8 cellular contexts compared by ENCODE assay signal in the genomic region with DNA sequence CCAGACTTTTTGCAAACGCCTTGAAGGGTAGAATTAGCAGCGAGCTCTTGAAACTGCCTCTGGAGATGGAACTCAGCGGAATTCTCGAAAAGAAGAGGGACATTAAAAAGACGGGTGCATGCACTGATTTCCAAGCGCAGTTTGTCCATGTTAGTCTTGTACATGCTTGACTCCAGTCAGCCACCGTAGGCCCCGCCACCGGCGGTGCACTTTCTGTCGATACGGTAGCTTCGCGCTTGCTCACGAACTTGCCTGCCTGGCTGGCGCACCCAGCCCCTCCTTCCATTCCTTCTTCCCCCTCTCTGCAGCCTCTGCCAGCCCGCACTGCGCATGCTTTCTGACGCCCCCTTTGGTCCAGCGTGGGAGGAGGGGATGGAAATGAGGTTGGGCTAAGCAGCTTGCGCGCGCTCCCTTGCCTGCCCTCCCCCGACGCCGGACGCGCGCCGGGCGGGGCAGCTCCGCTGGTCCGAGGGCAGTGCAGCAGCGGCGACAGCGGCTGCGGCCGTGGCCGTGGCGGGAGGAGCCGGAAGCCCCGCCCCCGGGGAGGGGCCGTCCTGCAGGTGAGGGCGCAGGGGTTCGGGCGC. TPM values are rescaled to one million over a fixed set of nuclear protein-coding genes. Genes with fewer than 3 reads are reported as not detected.
DNase-seq lines count a peak whose midpoint lies in the region; ATAC-seq lines count a peak whose summit lies in the region.

ZNF575 (plus strand) TSS at position 227 of the 584 bp plus-strand sequence. CDS start 1,235 bp downstream, outside the sequence.

- peak; percentile 64 for ATAC-seq in GM18909 (IDR thresholded peaks at IDR 0.05; ENCODE audit: poor library complexity, unreplicated experiment)
- ATAC-seq in HG03175 (IDR thresholded peaks at IDR 0.05; ENCODE audit: unreplicated experiment): peak; percentile 46

- DNase-seq in AG08396 (ENCODE audit: low spot score) (peak; percentile 91), NCI-H226 (peak; percentile 89), cerebellum (ENCODE audit: low spot score) (peak; percentile 94), kidney tubule cell (ENCODE audit: low spot score) (peak; percentile 90)
- peak; percentile 77 for DNase-seq in activated CD4-positive, CD25-positive, alpha-beta regulatory T cell treated with anti-CD3 and anti-CD28 coated beads, Interleukin-2, amount 50 U/mL, for 72 hours
- DNase-seq in stimulated activated CD4-positive, alpha-beta T cell treated with anti-CD3 and anti-CD28 coated beads, Interleukin-1b, Interleukin-23, amount 100 ng/mL, for 1 hour (ENCODE audit: low read depth in 2 of 2): peak; percentile 53 to 68

RNA-seq across cellular contexts. Expression of gene ZNF575, which starts in this region (rescaled TPM):
- 0.27 TPM for total RNA-seq in cerebellum

Comparison
In these comparisons a context has a peak if more than half of its experiments do, and no peak if none do; other contexts are left out.
1. Peak in every context shown above with its lines: DNase-seq and ATAC-seq.
2. Peak in DNase-seq in cerebellum; RNA of the gene not detected or under 1 TPM.